In the genomic region with DNA sequence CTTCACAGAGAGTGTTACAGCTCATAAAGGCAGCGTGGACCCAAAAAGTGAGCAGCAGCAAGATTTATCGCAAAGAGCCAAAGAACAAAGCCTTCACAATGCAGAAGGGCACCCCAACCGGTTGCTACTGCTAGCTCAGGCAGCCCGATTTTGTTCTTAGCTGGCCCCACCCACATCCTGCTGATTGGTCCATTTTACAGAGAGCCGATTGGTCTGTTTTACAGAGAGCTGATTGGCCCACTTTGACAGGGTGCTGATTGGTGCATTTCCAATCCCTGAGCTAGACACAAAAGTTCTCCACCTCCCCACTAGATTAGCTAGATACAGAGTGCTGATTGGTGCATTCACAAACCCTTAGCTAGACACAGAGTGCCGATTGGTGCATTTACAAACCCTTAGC, we compare ENCODE assay signal across 19 cellular contexts. TPM values are rescaled to one million over a fixed set of nuclear protein-coding genes. Genes with fewer than 3 reads are reported as not detected.
"Had no signal": no experiment of that assay in that cellular context is flagged by ENCODE, and none has a peak within 500 bp of the region (broad histone marks: within the 10 kb centered on the region; RNA-seq: fewer than 3 reads in every experiment).

No MANE protein-coding gene starts in this region.

RNA-seq across cellular contexts. Expression of a gene that starts 50.1 kb away (rescaled TPM):
- total RNA-seq: activated naive CD4-positive, alpha-beta T cell treated with anti-CD3 and anti-CD28 coated beads for 36 hours; activated naive CD4-positive, alpha-beta T cell treated with anti-CD3 and anti-CD28 coated beads, Interleukin-2, amount 50 U/mL, for 72 hours; activated naive CD8-positive, alpha-beta T cell treated with anti-CD3 and anti-CD28 coated beads for 36 hours; activated naive CD8-positive, alpha-beta T cell treated with anti-CD3 and anti-CD28 coated beads, Interleukin-2, amount 10 ng/mL, durations not matched to agents 7 days and 5 days; activated T-cell treated with anti-CD3 and anti-CD28 coated beads, Interleukin-2, amount 50 U/mL, for 4 hours; activated T-cell treated with anti-CD3 and anti-CD28 coated beads, Interleukin-2, amount 50 U/mL, for 72 hours; activated T-helper 1 cell treated with anti-CD3 and anti-CD28 coated beads, Interleukin-12 subunit alpha, Interleukin-12 subunit beta, Interleukin-2, Interleukin-4 antibody, amounts not matched to agents 30 ng/mL and 10 ng/mL and 1 ng/mL, durations not matched to agents 14 hours and 24 hours and 36 hours; activated T-helper 17 cell treated with anti-CD3 and anti-CD28 coated beads, Interleukin-2, amount 50 U/mL, for 72 hours; activated T-helper 2 cell treated with anti-CD3 and anti-CD28 coated beads, Interferon-gamma antibody, Interleukin-2, Interleukin-4, amounts not matched to agents 10 μg/mL and 5 μg/mL and 100 μg/mL, durations not matched to agents 14 hours and 24 hours and 36 hours; adrenal gland; aorta; ascending aorta; body of pancreas; breast epithelium; bronchial epithelial cell; cardiac muscle cell; cardiac septum; chondrocyte had no signal
- polyA plus RNA-seq: adipose tissue, adrenal gland, aorta, cardiac muscle cell had no signal
